In the genomic region with DNA sequence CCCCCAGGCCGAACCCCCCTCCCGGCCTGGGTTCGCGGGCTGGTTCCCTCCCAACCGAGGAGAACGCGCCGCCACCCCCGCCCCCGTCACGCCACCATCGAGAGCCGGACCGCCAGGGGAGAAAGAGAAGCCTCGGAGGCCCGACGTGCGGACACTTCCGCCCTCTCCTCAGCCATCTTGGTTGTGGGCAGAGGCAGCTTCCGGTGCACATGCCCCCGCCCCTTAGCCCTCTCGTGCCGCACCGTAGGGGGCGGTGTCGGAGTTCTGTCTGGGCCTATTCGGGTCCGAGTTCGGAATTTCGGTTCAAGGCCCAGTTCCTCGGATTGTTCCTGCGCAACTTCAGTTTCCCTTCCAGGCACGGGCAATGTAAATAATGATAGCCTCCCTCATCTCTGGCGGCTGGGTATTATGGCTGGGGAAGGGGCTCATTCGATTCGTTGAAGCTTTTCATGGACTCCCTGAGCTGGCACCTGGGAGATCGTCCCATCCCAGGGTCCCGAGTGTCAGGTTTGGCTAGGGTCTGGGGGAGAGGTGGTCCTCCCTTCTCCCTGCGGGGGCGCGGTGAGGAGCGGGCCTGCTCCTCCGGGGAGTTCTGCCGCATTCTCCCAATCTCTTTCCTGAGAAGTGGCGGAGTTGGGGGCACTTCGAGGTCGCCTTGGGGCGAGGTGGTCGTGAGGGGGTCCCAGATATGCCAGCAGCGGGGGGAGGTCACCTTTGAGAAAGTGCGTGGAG, we compare ENCODE assay signal across 8 cellular contexts. TPM values are rescaled to one million over a fixed set of nuclear protein-coding genes. Genes with fewer than 3 reads are reported as not detected.
DNase-seq lines count a peak whose midpoint lies in the region; ATAC-seq and TF ChIP-seq lines count a peak whose summit lies in the region.

TSS of gene IER2 (plus strand) at position 225 of the 732 bp plus-strand sequence. CDS start 2,776 bp downstream, outside the sequence.
A gene with protein sequence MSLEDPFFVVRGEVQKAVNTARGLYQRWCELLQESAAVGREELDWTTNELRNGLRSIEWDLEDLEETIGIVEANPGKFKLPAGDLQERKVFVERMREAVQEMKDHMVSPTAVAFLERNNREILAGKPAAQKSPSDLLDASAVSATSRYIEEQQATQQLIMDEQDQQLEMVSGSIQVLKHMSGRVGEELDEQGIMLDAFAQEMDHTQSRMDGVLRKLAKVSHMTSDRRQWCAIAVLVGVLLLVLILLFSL (minus strand): TSS at position 189 of the 732 bp plus-strand sequence. CDS start 202 bp downstream, outside the sequence.

- peak within 1 kb of the TSS; percentile 99 for H3K4me3 Mint-ChIP-seq in GM23338

- H3K27ac ChIP-seq in GM23338 (ENCODE audit: low read depth): peak within 1 kb of the TSS; percentile 96
- peak within 1 kb of the TSS; percentile 22; the same call in 1 of the 2 replicates for H3K27ac ChIP-seq in MM.1S (ENCODE audit: low read length)
- H3K27ac ChIP-seq in neural cell (ENCODE audit: low read length): peak within 1 kb of the TSS; percentile 96
- peak within 1 kb of the TSS; percentile 93 to 99 (median 99) for H3K27ac ChIP-seq in stomach

- 0 to 1% (median 0%) methylated on average over 19 to 51 of the region's 51 CpGs for WGBS in stomach, 5 donors

- H3K36me3 Mint-ChIP-seq in GM23338 (ENCODE audit: low read depth): peaks cover 35% of the 10 kb centered on the region

- H3K4me3 ChIP-seq in GM23338 (peak within 1 kb of the TSS; percentile 90), MM.1S (ENCODE audit: low read length) (peak within 1 kb of the TSS; percentile 91), neural cell (ENCODE audit: low read length) (peak within 1 kb of the TSS; percentile 97), stomach (peak within 1 kb of the TSS; percentile 85 to 92 (median 88))

- peak within 1 kb of the TSS; percentile 84 for H3K9ac ChIP-seq in MM.1S (ENCODE audit: low read length)
- peak within 1 kb of the TSS; percentile 92 for H3K9ac ChIP-seq in neural cell (ENCODE audit: low read length)

- TF ChIP-seq POLR2A in stomach (IDR thresholded peaks at IDR 0.05): peak in 2 of 4 donors; percentile 26 to 65

- TF ChIP-seq EP300 in neural cell (conservative IDR thresholded peaks at IDR 0.05; ENCODE audit: poor library complexity, severe bottlenecking) (peak; percentile 48), stomach (IDR thresholded peaks at IDR 0.05) (no peak)

- H3K4me1 ChIP-seq in GM23338 (ENCODE audit: insufficient read depth): no peaks in the 10 kb centered on the region
- peaks cover 30% of the 10 kb centered on the region for H3K4me1 ChIP-seq in MM.1S (ENCODE audit: low read length)
- peaks cover 13 to 39% (median 30%) of the 10 kb centered on the region in 4 donors for H3K4me1 ChIP-seq in stomach

- H3K4me2 ChIP-seq in GM23338: peak within 1 kb of the TSS; percentile 98
- peak within 1 kb of the TSS; percentile 97 for H3K4me2 ChIP-seq in MM.1S (ENCODE audit: low read depth, low read length)
- H3K4me2 ChIP-seq in neural cell (ENCODE audit: low read length): peak within 1 kb of the TSS; percentile 92

- peaks cover 23% of the 10 kb centered on the region for H3K9me3 Mint-ChIP-seq in GM23338

- H4K20me1 ChIP-seq in GM23338 (replicated peaks; ENCODE audit: insufficient read depth) (peaks cover 8% of the 10 kb centered on the region), MM.1S (ENCODE audit: insufficient read depth, low read length) (no peaks in the 10 kb centered on the region), neural cell (ENCODE audit: insufficient read depth) (no peaks in the 10 kb centered on the region)

- H3K27me3 ChIP-seq in GM23338 (ENCODE audit: insufficient read depth) (no peaks in the 10 kb centered on the region), MM.1S (replicated peaks; ENCODE audit: insufficient read depth, low read length) (peaks cover 25% of the 10 kb centered on the region), neural cell (ENCODE audit: insufficient read depth, low read depth, low read length) (peaks cover 16% of the 10 kb centered on the region), stomach (no peaks in the 10 kb centered on the region)

- H3K27me3 Mint-ChIP-seq in GM23338 (ENCODE audit: insufficient read depth, low read depth, poor library complexity): peaks cover 48% of the 10 kb centered on the region

- H3K36me3 ChIP-seq in GM23338 (ENCODE audit: insufficient read depth) (peaks cover 7% of the 10 kb centered on the region; the same call in 1 of the 2 replicates), MM.1S (replicated peaks; ENCODE audit: insufficient read depth, low read length) (no peaks in the 10 kb centered on the region), neural cell (ENCODE audit: insufficient read depth, low read length) (no peaks in the 10 kb centered on the region), stomach (peaks cover 0 to 13% (median 7%) of the 10 kb centered on the region in 4 donors)

- intact Hi-C loops in stomach (cut with DNase I; ENCODE audit: low total_unique reads): no loop called here

- peak; percentile 34 to 56; a peak in 3 of 4 replicates for TF ChIP-seq CTCF in GM23338 (conservative IDR thresholded peaks at IDR 0.05; ENCODE audit: low read depth in 2 of 2)
- peak; percentile 55 for TF ChIP-seq CTCF in MM.1S (IDR thresholded peaks at IDR 0.05; ENCODE audit: low read length)
- TF ChIP-seq CTCF in neural cell (IDR thresholded peaks at IDR 0.05; ENCODE audit: poor library complexity, severe bottlenecking): peak; percentile 76
- TF ChIP-seq CTCF in stomach (IDR thresholded peaks at IDR 0.05): peak in 5 of 7 experiments; percentile 36 to 78 (median 50)

- no peaks in the 10 kb centered on the region for H3K9me3 ChIP-seq in MM.1S (replicated peaks; ENCODE audit: insufficient read depth, low read length)
- no peaks in the 10 kb centered on the region for H3K9me3 ChIP-seq in neural cell (ENCODE audit: low read length)
- no peaks in the 10 kb centered on the region for H3K9me3 ChIP-seq in stomach

- peak within 1 kb of the TSS; percentile 59; the same call in 1 of the 2 replicates for H2AFZ ChIP-seq in GM23338
- H2AFZ ChIP-seq in MM.1S (ENCODE audit: low read length): peak within 1 kb of the TSS; percentile 95
- H2AFZ ChIP-seq in neural cell (ENCODE audit: low read depth, low read length): peak within 1 kb of the TSS; percentile 88

- no peaks in the 10 kb centered on the region for H3K9me2 ChIP-seq in GM23338 (ENCODE audit: insufficient read depth)
- H3K9me2 ChIP-seq in MM.1S (replicated peaks; ENCODE audit: insufficient read depth, low read length): no peaks in the 10 kb centered on the region
- no peaks in the 10 kb centered on the region for H3K9me2 ChIP-seq in neural cell (ENCODE audit: insufficient read depth, low read length)

- peak; percentile 81 for DNase-seq in DMS79 treated with DMSO at 0.1 percent for 48 hours (lab: John Stamatoyannopoulos, UW)
- peak; percentile 96 for DNase-seq in GM23338 (ENCODE audit: low spot score)
- peak; percentile 94 for DNase-seq in MM.1S
- peak; percentile 94 for DNase-seq in SIG-M5 treated with dmso at 0.1 percent for 504 hours (lab: John Stamatoyannopoulos, UW; ENCODE audit: unreplicated experiment)
- DNase-seq in activated effector memory CD4-positive, alpha-beta T cell treated with anti-CD3 and anti-CD28 coated beads, Interleukin-2, amount 50 U/mL, for 16 hours: peak; percentile 98
- peak; percentile 94 for DNase-seq in fibroblast of the conjunctiva (ENCODE audit: low read depth)
- DNase-seq in stomach: peak; percentile 95

- H3K79me2 ChIP-seq in GM23338 (replicated peaks; ENCODE audit: insufficient read depth) (peaks cover 44% of the 10 kb centered on the region), MM.1S (ENCODE audit: low read length) (peaks cover 3% of the 10 kb centered on the region; the same call in 1 of the 2 replicates), neural cell (replicated peaks; ENCODE audit: insufficient read depth, low read length) (peaks cover 4% of the 10 kb centered on the region)

- ATAC-seq in GM23338: peak; percentile 32

- peak; percentile 22 for TF ChIP-seq RAD21 in neural cell (conservative IDR thresholded peaks at IDR 0.05)

- H3K4me1 Mint-ChIP-seq in GM23338: peaks cover 12% of the 10 kb centered on the region

- peak within 1 kb of the TSS; percentile 99 for H3K27ac Mint-ChIP-seq in GM23338

- H3F3A ChIP-seq in GM23338 (replicated peaks; ENCODE audit: low read depth) (peaks cover 19% of the 10 kb centered on the region), MM.1S (ENCODE audit: insufficient read depth, low read length) (no peaks in the 10 kb centered on the region), neural cell (ENCODE audit: insufficient read depth, low read length, poor library complexity, severe bottlenecking) (no peaks in the 10 kb centered on the region)

TF ChIP-seq in GM23338, 12 proteins besides CTCF, POLR2A, EP300 and RAD21 (continues in another document):
- peak; percentile 74 for TF ChIP-seq CREB1 (CRISPR knock-in tag; IDR thresholded peaks at IDR 0.05; ENCODE audit: low read depth)
- peak; percentile 56; the same call in 1 of the 2 replicates for TF ChIP-seq POLR2AphosphoS5 (IDR thresholded peaks at IDR 0.05; ENCODE audit: low read depth)
- no peak for TF ChIP-seq ZNF331 (CRISPR knock-in tag; IDR thresholded peaks at IDR 0.05; ENCODE audit: low read depth)
- no peak for TF ChIP-seq EZH2phosphoT487 (IDR thresholded peaks at IDR 0.05; ENCODE audit: unreplicated experiment)

RNA-seq across cellular contexts. Expression of gene IER2, which starts in this region (rescaled TPM):
- 99.1 and 124 TPM in 2 replicates for total RNA-seq in GM23338 (2014; rRNA removed; shearing (Covaris generic))
- 191 and 200 TPM in 2 replicates for polyA plus RNA-seq in GM23338 (2016; fragmentation: Nextera tagmentation; extraction: Ambion mirVana)
- polyA plus RNA-seq in neural cell: 23.3 and 25.9 TPM in 2 replicates
- polyA minus RNA-seq in neural cell: 14.8 and 19.5 TPM in 2 replicates
- total RNA-seq in stomach: 100 to 1,000 TPM in 3 of 5 donors, 10 to 100 TPM in 2; 32.3 to 421 (median 150) TPM
- 10 to 100 TPM; 64.3 to 87.2 (median 64.6) TPM for polyA plus RNA-seq in stomach

RNA-seq across cellular contexts. Expression of the second gene that starts in this region (rescaled TPM):
- total RNA-seq in GM23338 (2014; rRNA removed; shearing (Covaris generic)): 55.9 and 58.3 TPM in 2 replicates
- polyA plus RNA-seq in GM23338 (2016; fragmentation: Nextera tagmentation; extraction: Ambion mirVana) (42.8 and 44.0 TPM in 2 replicates), neural cell (157 and 191 TPM in 2 replicates), stomach (100 to 1,000 TPM in 1 of 3 donors, 10 to 100 TPM in 2; 74.8 to 114 (median 94.7) TPM)
- 38.1 and 42.4 TPM in 2 replicates for polyA minus RNA-seq in neural cell
- 100 to 1,000 TPM in 3 of 5 donors, 10 to 100 TPM in 2; 20.4 to 942 (median 117) TPM for total RNA-seq in stomach

Comparison
In these comparisons a context has a peak if more than half of its experiments do, and no peak if none do; other contexts are left out.
1. Peak in every context shown above with its lines: DNase-seq, ATAC-seq, H3K4me3 ChIP-seq and H3K27ac ChIP-seq.
2. H3K27ac ChIP-seq: peak in every context shown above with its lines; median percentile 99 in stomach; 96 in GM23338; 96 in neural cell; 22 in MM.1S.